In the genomic region with DNA sequence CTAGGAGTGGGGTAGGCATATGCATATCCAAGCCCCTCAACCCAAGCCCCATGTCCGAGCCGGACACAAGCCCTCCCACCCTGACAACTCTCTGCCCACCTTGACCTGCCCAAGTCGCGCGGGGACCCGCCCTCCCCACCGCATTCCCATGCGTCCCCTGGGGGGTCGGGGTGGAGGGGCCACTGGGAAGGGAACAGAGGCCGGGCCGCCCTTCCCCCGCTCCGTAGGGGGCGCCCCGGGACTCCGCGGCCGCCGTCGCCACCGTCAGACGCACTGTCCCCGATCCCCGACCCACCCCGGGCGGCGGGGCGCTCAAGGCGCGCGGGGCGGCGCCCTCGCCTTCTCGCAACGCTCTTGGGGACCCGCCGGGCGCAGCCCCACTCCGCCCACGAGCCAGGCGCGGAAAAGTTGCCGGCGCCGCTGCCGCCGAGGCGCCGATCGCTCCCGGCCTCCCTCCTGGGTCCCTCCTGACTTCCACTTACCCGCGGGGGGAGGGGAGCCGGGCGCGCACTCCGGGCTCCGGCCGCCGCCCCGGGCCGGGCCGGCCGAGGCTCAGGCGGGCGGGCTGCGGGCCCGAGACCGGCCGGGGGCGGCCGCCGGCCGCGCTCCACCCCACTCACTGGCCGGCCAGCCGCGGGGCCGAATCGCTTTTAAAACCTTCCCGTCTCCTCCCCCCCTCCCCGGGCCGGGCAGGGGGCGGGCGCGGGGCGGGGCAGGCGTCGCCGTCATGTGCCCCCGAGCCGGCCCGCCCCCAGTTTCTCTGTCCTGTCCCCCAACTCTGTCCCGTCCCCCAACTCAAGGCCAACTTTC, we compare ENCODE assay signal across 8 cellular contexts. TPM values are rescaled to one million over a fixed set of nuclear protein-coding genes. Genes with fewer than 3 reads are reported as not detected.
DNase-seq lines count a peak whose midpoint lies in the region; ATAC-seq and TF ChIP-seq lines count a peak whose summit lies in the region.

No MANE protein-coding gene starts in this region.

- H3K27ac ChIP-seq in dorsolateral prefrontal cortex (peak overlapping the region; percentile 49 to 98 (median 89)), liver (ENCODE audit: low read depth in 1 of 2, low read length in 2 of 2) (peak overlapping the region; percentile 94 to 97)

- no peak for ATAC-seq in GM19395 (IDR thresholded peaks at IDR 0.05; ENCODE audit: unreplicated experiment)
- ATAC-seq in GM18519 (IDR thresholded peaks at IDR 0.05; ENCODE audit: low FRiP score, unreplicated experiment) = no peak

- DNase-seq in LHCN-M2 (ENCODE audit: low read depth) (peak; percentile 73), dorsolateral prefrontal cortex (peak in 2 of 10 donors; percentile 50 to 63)
- DNase-seq in activated CD4-positive, alpha-beta T cell treated with anti-CD3 and anti-CD28 coated beads for 48 hours = peak; percentile 68
- peak; percentile 80 for DNase-seq in stimulated activated CD8-positive, alpha-beta memory T cell treated with anti-CD3 and anti-CD28 coated beads, Interleukin-4, amount 100 ng/mL, for 48 hours

- TF ChIP-seq CTCF in GM12872 (IDR thresholded peaks at IDR 0.05; ENCODE audit: insufficient read depth, low read depth, low read length) (peak; percentile 24; the same call in 1 of the 3 replicates), dorsolateral prefrontal cortex (IDR thresholded peaks at IDR 0.05 in 54 of 56, conservative IDR thresholded peaks at IDR 0.05 in 2 of 56; ENCODE audit: low read depth in 1 of 56, partially characterized antibody in 56 of 56) (peak in 18 of 56 donors; percentile 7 to 33 (median 22)), liver (IDR thresholded peaks at IDR 0.05; ENCODE audit: low read depth, low read length, missing input control) (no peak)

- no peak for TF ChIP-seq RAD21 in liver (IDR thresholded peaks at IDR 0.05)

- no peaks in the 10 kb centered on the region for H3K27me3 ChIP-seq in dorsolateral prefrontal cortex
- H3K27me3 ChIP-seq in liver (ENCODE audit: control insufficient read depth in 4 of 4, insufficient read depth in 4 of 4, low read length in 3 of 4) = no peaks in the 10 kb centered on the region

- peaks cover 0 to 11% (median 5%) of the 10 kb centered on the region in 4 donors for H3K4me1 ChIP-seq in liver (ENCODE audit: control insufficient read depth in 4 of 4, insufficient read depth in 4 of 4, low read length in 3 of 4)

- intact Hi-C loops in dorsolateral prefrontal cortex (cut with DNase I) = no loop called here

- H3K4me3 ChIP-seq in dorsolateral prefrontal cortex = peak overlapping the region; percentile 35 to 87 (median 73)
- peak overlapping the region; percentile 51 to 82 (median 52) for H3K4me3 ChIP-seq in liver (ENCODE audit: low read depth in 1 of 3, low read length in 3 of 3)

- H3K36me3 ChIP-seq in liver (ENCODE audit: control insufficient read depth in 4 of 4, insufficient read depth in 3 of 4, low read depth in 1 of 4, low read length in 3 of 4) = no peaks in the 10 kb centered on the region

- 1% methylated on average over 95 of the region's 95 CpGs for WGBS in liver

- H3K9ac ChIP-seq in liver (ENCODE audit: low read depth in 1 of 2, low read length in 2 of 2) = peak overlapping the region; percentile 80 to 84

- no peaks in the 10 kb centered on the region for H3K9me3 ChIP-seq in liver (ENCODE audit: control insufficient read depth in 4 of 4, low read length in 3 of 4)

TF ChIP-seq in liver, 16 proteins besides CTCF, POLR2A, EP300 and RAD21:
- TF ChIP-seq RXRA (IDR thresholded peaks at IDR 0.05) (no peak), JUND (IDR thresholded peaks at IDR 0.05) (no peak), GABPA (IDR thresholded peaks at IDR 0.05 in 1 of 2, conservative IDR thresholded peaks at IDR 0.05 in 1 of 2) (no peak), FOXA1 (IDR thresholded peaks at IDR 0.05) (no peak), NR2F2 (IDR thresholded peaks at IDR 0.05) (no peak), HNF4G (IDR thresholded peaks at IDR 0.05) (no peak), EGR1 (IDR thresholded peaks at IDR 0.05; ENCODE audit: low read depth in 2 of 2) (no peak), FOXA2 (IDR thresholded peaks at IDR 0.05) (no peak)
- TF ChIP-seq, protein P1, sequence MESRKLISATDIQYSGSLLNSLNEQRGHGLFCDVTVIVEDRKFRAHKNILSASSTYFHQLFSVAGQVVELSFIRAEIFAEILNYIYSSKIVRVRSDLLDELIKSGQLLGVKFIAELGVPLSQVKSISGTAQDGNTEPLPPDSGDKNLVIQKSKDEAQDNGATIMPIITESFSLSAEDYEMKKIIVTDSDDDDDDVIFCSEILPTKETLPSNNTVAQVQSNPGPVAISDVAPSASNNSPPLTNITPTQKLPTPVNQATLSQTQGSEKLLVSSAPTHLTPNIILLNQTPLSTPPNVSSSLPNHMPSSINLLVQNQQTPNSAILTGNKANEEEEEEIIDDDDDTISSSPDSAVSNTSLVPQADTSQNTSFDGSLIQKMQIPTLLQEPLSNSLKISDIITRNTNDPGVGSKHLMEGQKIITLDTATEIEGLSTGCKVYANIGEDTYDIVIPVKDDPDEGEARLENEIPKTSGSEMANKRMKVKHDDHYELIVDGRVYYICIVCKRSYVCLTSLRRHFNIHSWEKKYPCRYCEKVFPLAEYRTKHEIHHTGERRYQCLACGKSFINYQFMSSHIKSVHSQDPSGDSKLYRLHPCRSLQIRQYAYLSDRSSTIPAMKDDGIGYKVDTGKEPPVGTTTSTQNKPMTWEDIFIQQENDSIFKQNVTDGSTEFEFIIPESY (IDR thresholded peaks at IDR 0.05) = no peak
- TF ChIP-seq, protein P2, sequence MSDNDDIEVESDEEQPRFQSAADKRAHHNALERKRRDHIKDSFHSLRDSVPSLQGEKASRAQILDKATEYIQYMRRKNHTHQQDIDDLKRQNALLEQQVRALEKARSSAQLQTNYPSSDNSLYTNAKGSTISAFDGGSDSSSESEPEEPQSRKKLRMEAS (IDR thresholded peaks at IDR 0.05) = no peak
- TF ChIP-seq, protein P3, sequence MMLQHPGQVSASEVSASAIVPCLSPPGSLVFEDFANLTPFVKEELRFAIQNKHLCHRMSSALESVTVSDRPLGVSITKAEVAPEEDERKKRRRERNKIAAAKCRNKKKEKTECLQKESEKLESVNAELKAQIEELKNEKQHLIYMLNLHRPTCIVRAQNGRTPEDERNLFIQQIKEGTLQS (IDR thresholded peaks at IDR 0.05) = no peak
- TF ChIP-seq, protein P4, sequence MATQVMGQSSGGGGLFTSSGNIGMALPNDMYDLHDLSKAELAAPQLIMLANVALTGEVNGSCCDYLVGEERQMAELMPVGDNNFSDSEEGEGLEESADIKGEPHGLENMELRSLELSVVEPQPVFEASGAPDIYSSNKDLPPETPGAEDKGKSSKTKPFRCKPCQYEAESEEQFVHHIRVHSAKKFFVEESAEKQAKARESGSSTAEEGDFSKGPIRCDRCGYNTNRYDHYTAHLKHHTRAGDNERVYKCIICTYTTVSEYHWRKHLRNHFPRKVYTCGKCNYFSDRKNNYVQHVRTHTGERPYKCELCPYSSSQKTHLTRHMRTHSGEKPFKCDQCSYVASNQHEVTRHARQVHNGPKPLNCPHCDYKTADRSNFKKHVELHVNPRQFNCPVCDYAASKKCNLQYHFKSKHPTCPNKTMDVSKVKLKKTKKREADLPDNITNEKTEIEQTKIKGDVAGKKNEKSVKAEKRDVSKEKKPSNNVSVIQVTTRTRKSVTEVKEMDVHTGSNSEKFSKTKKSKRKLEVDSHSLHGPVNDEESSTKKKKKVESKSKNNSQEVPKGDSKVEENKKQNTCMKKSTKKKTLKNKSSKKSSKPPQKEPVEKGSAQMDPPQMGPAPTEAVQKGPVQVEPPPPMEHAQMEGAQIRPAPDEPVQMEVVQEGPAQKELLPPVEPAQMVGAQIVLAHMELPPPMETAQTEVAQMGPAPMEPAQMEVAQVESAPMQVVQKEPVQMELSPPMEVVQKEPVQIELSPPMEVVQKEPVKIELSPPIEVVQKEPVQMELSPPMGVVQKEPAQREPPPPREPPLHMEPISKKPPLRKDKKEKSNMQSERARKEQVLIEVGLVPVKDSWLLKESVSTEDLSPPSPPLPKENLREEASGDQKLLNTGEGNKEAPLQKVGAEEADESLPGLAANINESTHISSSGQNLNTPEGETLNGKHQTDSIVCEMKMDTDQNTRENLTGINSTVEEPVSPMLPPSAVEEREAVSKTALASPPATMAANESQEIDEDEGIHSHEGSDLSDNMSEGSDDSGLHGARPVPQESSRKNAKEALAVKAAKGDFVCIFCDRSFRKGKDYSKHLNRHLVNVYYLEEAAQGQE (IDR thresholded peaks at IDR 0.05) = no peak

RNA-seq across cellular contexts. Expression of a gene that starts 34.4 kb away (rescaled TPM):
- total RNA-seq in LHCN-M2 (2014; rRNA removed) = not detected in 2 replicates
- 1.3 TPM for polyA plus RNA-seq in LHCN-M2 (2012)
- total RNA-seq in dorsolateral prefrontal cortex = 10 to 100 TPM in 110 of 120 experiments, 1 to 10 TPM in 10; 4.1 to 33.8 (median 17.0) TPM
- not detected for total RNA-seq in liver
- polyA plus RNA-seq in liver = not detected

RNA-seq across cellular contexts. Expression of a gene that starts 47.3 kb away (rescaled TPM):
- total RNA-seq in LHCN-M2 (2014; rRNA removed) (1.8 and 2.7 TPM in 2 replicates), dorsolateral prefrontal cortex (1 to 10 TPM; 4.0 to 10.0 (median 6.6) TPM), liver (1 to 10 TPM; 1.6 to 2.2 TPM)
- 1.7 TPM for polyA plus RNA-seq in LHCN-M2 (2012)
- polyA plus RNA-seq in liver = under 1 TPM; 0.14 to 0.75 TPM
